8 cellular contexts compared by ENCODE assay signal in the genomic region with DNA sequence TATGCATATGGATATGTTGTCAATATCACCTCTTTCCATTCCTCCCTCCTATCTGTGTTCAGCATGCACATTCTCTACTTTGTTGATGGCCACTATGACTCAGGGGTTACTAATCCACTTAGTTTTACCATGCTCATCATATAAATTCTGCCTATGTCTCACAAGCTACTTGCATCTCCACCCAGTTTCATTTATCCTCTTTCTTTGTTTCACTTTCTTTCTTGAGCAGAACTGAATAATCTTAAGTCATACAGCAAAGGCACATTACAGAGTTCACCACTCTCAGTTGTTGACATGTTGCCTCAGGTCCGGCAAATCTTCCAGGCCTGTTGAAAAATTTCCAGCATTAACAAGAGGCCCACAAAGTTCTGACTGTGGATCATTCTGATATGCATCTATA.
DNase-seq lines count a peak whose midpoint lies in the region; ATAC-seq, FAIRE-seq and TF ChIP-seq lines count a peak whose summit lies in the region.

No MANE protein-coding gene starts in this region.

- H3K9ac ChIP-seq in MM.1S (ENCODE audit: low read length) (peak overlapping the region; percentile 57), GM12878 (ENCODE audit: control insufficient read depth, insufficient read depth, low read length) (0 out of 2 replicates have a peak overlapping the region, but pooled peaks have one; percentile 15)

- H2AFZ ChIP-seq in GM23338 (peak overlapping the region; percentile 45; the same call in 1 of the 2 replicates), MM.1S (ENCODE audit: low read length) (peak overlapping the region; percentile 38), GM12878 (ENCODE audit: control insufficient read depth, low read depth, low read length) (no peak overlapping the region)

- ATAC-seq in GM23338 (no peak), GM12878 (peak; percentile 93)

- H3K36me3 Mint-ChIP-seq in GM23338 (ENCODE audit: low read depth), result no peaks in the 10 kb centered on the region

- 0 out of 2 replicates have a peak, but pooled peaks cover 6% of the 10 kb centered on the region for H3K4me1 ChIP-seq in GM23338 (ENCODE audit: insufficient read depth)
- H3K4me1 ChIP-seq in MM.1S (ENCODE audit: low read length), result peaks cover 40% of the 10 kb centered on the region
- peaks cover 14% of the 10 kb centered on the region for H3K4me1 ChIP-seq in GM12878 (ENCODE audit: control insufficient read depth, insufficient read depth, low read length)
- peaks cover 21% of the 10 kb centered on the region for H3K4me1 ChIP-seq in mesodermal cell (ENCODE audit: control insufficient read depth, insufficient read depth, low read length, poor library complexity, severe bottlenecking)

- no peaks in the 10 kb centered on the region for H4K20me1 ChIP-seq in GM23338 (replicated peaks; ENCODE audit: insufficient read depth)
- H4K20me1 ChIP-seq in MM.1S (ENCODE audit: insufficient read depth, low read length), result no peaks in the 10 kb centered on the region
- H4K20me1 ChIP-seq in GM12878 (ENCODE audit: control insufficient read depth, insufficient read depth), result no peaks in the 10 kb centered on the region

- H3F3A ChIP-seq in GM23338 (replicated peaks; ENCODE audit: low read depth) (no peaks in the 10 kb centered on the region), MM.1S (ENCODE audit: insufficient read depth, low read length) (peaks cover 30% of the 10 kb centered on the region)

- peak overlapping the region; percentile 3 for H3K27ac Mint-ChIP-seq in GM23338

- in situ Hi-C loops in GM12878 (cut with MboI), result no loop called here

- RAD21 ChIA-PET in GM12878 (lab: Charles Lee; ENCODE audit: unreplicated experiment), result interaction anchor here (0.6 to 4.8 kb wide), 13 partner anchors 9 to 331 kb away, joined by 3 to 20 read pairs (median 4); partner anchors contain the start of gene SSR3

- TF ChIP-seq EP300 in GM12878 (IDR thresholded peaks at IDR 0.05; ENCODE audit: borderline replicate concordance in 1 of 2, control insufficient read depth in 1 of 2, low read depth in 2 of 2, low read length in 2 of 2), result no peak

- H3K9me2 ChIP-seq in GM23338 (ENCODE audit: insufficient read depth) (no peaks in the 10 kb centered on the region), MM.1S (replicated peaks; ENCODE audit: insufficient read depth, low read length) (no peaks in the 10 kb centered on the region)

- peak; percentile 4 for DNase-seq in activated CD4-positive, CD25-positive, alpha-beta regulatory T cell treated with anti-CD3 and anti-CD28 coated beads, Interleukin-2, amount 50 U/mL, for 16 hours (ENCODE audit: low read depth, low spot score)
- no peak for DNase-seq in activated CD4-positive, CD25-positive, alpha-beta regulatory T cell (lab: John Stamatoyannopoulos, UW)
- no peak for DNase-seq in GM23338 (ENCODE audit: low spot score)
- peak; percentile 97 for DNase-seq in MM.1S
- DNase-seq in GM12878 (ENCODE audit: low read depth, low spot score), result peak; percentile 76
- DNase-seq in SK-N-DZ (ENCODE audit: low spot score), result no peak
- no peak for DNase-seq in NCI-H69 (lab: John Stamatoyannopoulos, UW)

- no peak overlapping the region for H3K4me2 ChIP-seq in GM23338
- H3K4me2 ChIP-seq in MM.1S (ENCODE audit: low read depth, low read length), result peak overlapping the region; percentile 85
- peak overlapping the region; percentile 92 for H3K4me2 ChIP-seq in GM12878 (ENCODE audit: control insufficient read depth, insufficient read depth)

- SMC1A ChIA-PET in GM12878 (lab: Charles Lee; ENCODE audit: uncharacterized antibody, unreplicated experiment), result interaction anchor here (0.9 to 9.6 kb wide), 9 partner anchors 9 to 190 kb away, joined by 3 to 72 read pairs (median 5); no protein-coding TSS in a partner anchor

- H3K36me3 ChIP-seq in GM23338 (ENCODE audit: insufficient read depth), result no peaks in the 10 kb centered on the region
- H3K36me3 ChIP-seq in MM.1S (replicated peaks; ENCODE audit: insufficient read depth, low read length), result no peaks in the 10 kb centered on the region
- H3K36me3 ChIP-seq in GM12878 (ENCODE audit: control insufficient read depth in 2 of 2, insufficient read depth in 2 of 2, low read length in 1 of 2), result no peaks in the 10 kb centered on the region
- H3K36me3 ChIP-seq in mesodermal cell (ENCODE audit: control insufficient read depth, insufficient read depth, low read length), result no peaks in the 10 kb centered on the region

- no peak for TF ChIP-seq RAD21 in GM12878 (IDR thresholded peaks at IDR 0.05; ENCODE audit: insufficient read depth, low read depth, low read length)

- WGBS in GM12878 (ENCODE audit: insufficient coverage, insufficient replicate concordance, low lambda C conversion rate, missing lambda C conversion rate), result 0% methylated on average over 1 of the region's 1 CpG
- 89 to 100% methylated on average over 1 of the region's 1 CpG for WGBS in mesodermal cell (ENCODE audit: insufficient coverage in 2 of 2), 2 experiments

- intact Hi-C loops in GM12878 (cut with micrococcal nuclease; ENCODE audit: unreplicated experiment), result loop anchor here (1.0 kb wide), 1 partner anchor 191 kb away; the partner anchor contains the start of gene TIPARP

- H3K9me3 ChIP-seq in MM.1S (replicated peaks; ENCODE audit: insufficient read depth, low read length) (no peaks in the 10 kb centered on the region), GM12878 (replicated peaks; ENCODE audit: control insufficient read depth, insufficient read depth, low read length) (no peaks in the 10 kb centered on the region), mesodermal cell (ENCODE audit: control insufficient read depth, low read length) (no peaks in the 10 kb centered on the region)

- CTCF ChIA-PET in GM12878 (lab: Yijun Ruan, JAX), result interaction anchor here (1.2 to 5.3 kb wide), 8 partner anchors 9 to 654 kb away, joined by 3 to 58 read pairs (median 7); no protein-coding TSS in a partner anchor

- H3K4me3 Mint-ChIP-seq in GM23338, result no peak overlapping the region

- H3K9me3 Mint-ChIP-seq in GM23338, result no peaks in the 10 kb centered on the region

- no peak for TF ChIP-seq POLR2A in GM12878 (IDR thresholded peaks at IDR 0.05; ENCODE audit: low read depth, low read length)

- no peak for TF ChIP-seq CTCF in GM23338 (conservative IDR thresholded peaks at IDR 0.05; ENCODE audit: low read depth in 2 of 2)
- TF ChIP-seq CTCF in MM.1S (IDR thresholded peaks at IDR 0.05; ENCODE audit: low read length), result no peak
- TF ChIP-seq CTCF in GM12878 (IDR thresholded peaks at IDR 0.05 in 2 of 3, conservative IDR thresholded peaks at IDR 0.05 in 1 of 3; ENCODE audit: control insufficient read depth in 2 of 3, extremely low read depth in 1 of 3, insufficient read depth in 1 of 3, low read depth in 3 of 3, low read length in 3 of 3), result no peak

- peaks cover 7% of the 10 kb centered on the region; the same call in 2 of the 3 replicates for H3K4me1 Mint-ChIP-seq in GM23338

- H3K4me3 ChIP-seq in GM23338 (no peak overlapping the region), MM.1S (ENCODE audit: low read length) (peak overlapping the region; percentile 48), GM12878 (peak overlapping the region; percentile 67), mesodermal cell (ENCODE audit: extremely low read depth, insufficient read depth, low read length, poor library complexity, severe bottlenecking) (no peak overlapping the region)

- H3K27me3 ChIP-seq in GM23338 (ENCODE audit: insufficient read depth) (no peaks in the 10 kb centered on the region), MM.1S (replicated peaks; ENCODE audit: insufficient read depth, low read length) (no peaks in the 10 kb centered on the region), GM12878 (replicated peaks in 1 of 2; ENCODE audit: control insufficient read depth in 2 of 2, insufficient read depth in 2 of 2, low read length in 1 of 2) (no peaks in the 10 kb centered on the region; a peak in 1 of 4 replicates)

- POLR2A ChIA-PET in GM12878 (lab: Charles Lee), result interaction anchor here (0.6 kb wide), 2 partner anchors 41 to 105 kb away, joined by 4 to 7 read pairs; no protein-coding TSS in a partner anchor

- no TSS peak for BruUV-seq in GM12878 (replicated peaks; lab: Mats Ljungman, UMichigan)

- H3K27me3 Mint-ChIP-seq in GM23338 (ENCODE audit: insufficient read depth, low read depth, poor library complexity), result no peaks in the 10 kb centered on the region

- peak; percentile 98 for FAIRE-seq in GM12878 (lab: Jason Lieb, UNC)

- H3K79me2 ChIP-seq in GM23338 (replicated peaks; ENCODE audit: insufficient read depth), result no peaks in the 10 kb centered on the region
- H3K79me2 ChIP-seq in MM.1S (ENCODE audit: low read length), result no peaks in the 10 kb centered on the region
- H3K79me2 ChIP-seq in GM12878 (ENCODE audit: control insufficient read depth, insufficient read depth, low read length), result no peaks in the 10 kb centered on the region

- H3K27ac ChIP-seq in GM23338 (ENCODE audit: low read depth) (no peak overlapping the region), MM.1S (ENCODE audit: low read length) (peak overlapping the region; percentile 86), GM12878 (ENCODE audit: control insufficient read depth, insufficient read depth) (peak overlapping the region; percentile 89), mesodermal cell (ENCODE audit: low read depth, low read length, severe bottlenecking) (peak overlapping the region; percentile 60)

TF ChIP-seq in GM23338, 12 proteins besides CTCF, POLR2A, EP300 and RAD21 (continues in another document):
- TF ChIP-seq POLR2AphosphoS5 (IDR thresholded peaks at IDR 0.05; ENCODE audit: low read depth), result no peak

TF ChIP-seq in GM12878, 131 proteins besides CTCF, POLR2A, EP300 and RAD21 (continues in another document):
- TF ChIP-seq MTA2 (IDR thresholded peaks at IDR 0.05; ENCODE audit: low read depth) (no peak), ATF7 (IDR thresholded peaks at IDR 0.05; ENCODE audit: low read depth) (peak; percentile 65), IRF4 (IDR thresholded peaks at IDR 0.05; ENCODE audit: low read depth, low read length) (peak; percentile 70; the same call in 1 of the 2 replicates), SPI1 (IDR thresholded peaks at IDR 0.05; ENCODE audit: borderline replicate concordance, insufficient read depth, low read depth, low read length) (peak; percentile 55; the same call in 1 of the 2 replicates), MXI1 (IDR thresholded peaks at IDR 0.05; ENCODE audit: low read depth, low read length) (peak; percentile 69; the same call in 1 of the 2 replicates), FOS (IDR thresholded peaks at IDR 0.05; ENCODE audit: borderline replicate concordance, extremely low read depth, insufficient read length) (no peak), POU2F2 (IDR thresholded peaks at IDR 0.05; ENCODE audit: borderline replicate concordance, low read depth, low read length) (peak; percentile 10; the same call in 1 of the 3 replicates), TAF1 (IDR thresholded peaks at IDR 0.05; ENCODE audit: borderline replicate concordance, low read depth, low read length) (peak; percentile 42; the same call in 1 of the 2 replicates), NBN (IDR thresholded peaks at IDR 0.05) (0 out of 2 replicates have a peak, but pooled peaks have one; percentile 14), BACH1 (IDR thresholded peaks at IDR 0.05; ENCODE audit: borderline replicate concordance) (peak; percentile 60; the same call in 1 of the 2 replicates), EED (IDR thresholded peaks at IDR 0.05; ENCODE audit: low read depth) (0 out of 2 replicates have a peak, but pooled peaks have one; percentile 10), JUNB (IDR thresholded peaks at IDR 0.05) (peak; percentile 72), ZNF24 (IDR thresholded peaks at IDR 0.05) (no peak)

Comparison
In these comparisons a context has a peak if more than half of its experiments do, and no peak if none do; other contexts are left out.
1. DNase-seq: peak in activated CD4-positive, CD25-positive, alpha-beta regulatory T cell treated with anti-CD3 and anti-CD28 coated beads, Interleukin-2, amount 50 U/mL, for 16 hours (single experiment), MM.1S (single experiment) and GM12878 (single experiment); none in activated CD4-positive, CD25-positive, alpha-beta regulatory T cell (0 of 4), GM23338 (single experiment), SK-N-DZ (single experiment) and NCI-H69 (single experiment).
2. H3K4me3 ChIP-seq: peak in MM.1S (single experiment) and GM12878 (single experiment); none in GM23338 (single experiment) and mesodermal cell (single experiment).